8 cellular contexts compared by ENCODE assay signal in genomic region chr10:61899045-61899444, GRCh38. TPM values are rescaled to one million over a fixed set of nuclear protein-coding genes. Genes with fewer than 3 reads are reported as not detected.
DNase-seq lines count a peak whose midpoint lies in the region; ATAC-seq and TF ChIP-seq lines count a peak whose summit lies in the region.

No MANE protein-coding gene starts in this region.

- TF ChIP-seq POLR2A in suprapubic skin (IDR thresholded peaks at IDR 0.05) (no peak), lower leg skin (IDR thresholded peaks at IDR 0.05) (no peak)

- no peak overlapping the region for H3K27ac ChIP-seq in suprapubic skin

- peaks cover 42% of the 10 kb centered on the region for H3K4me1 Mint-ChIP-seq in activated T-cell treated with anti-CD3 and anti-CD28 coated beads, Interleukin-2, amount 50 U/mL, for 24 hours (ENCODE audit: low read depth)

- no peaks in the 10 kb centered on the region for H3K27me3 ChIP-seq in suprapubic skin

- no peak for DNase-seq in activated T-cell treated with anti-CD3 and anti-CD28 coated beads, Interleukin-2, amount 50 U/mL, for 24 hours
- DNase-seq in activated T-cell treated with anti-CD3 and anti-CD28 coated beads, Interleukin-2, amount 50 U/mL, for 48 hours = no peak
- DNase-seq in SK-MEL-5 (ENCODE audit: low read depth, low spot score) = peak; percentile 27
- DNase-seq in fibroblast of pulmonary artery (ENCODE audit: low read depth) = peak; percentile 66
- no peak for DNase-seq in suprapubic skin (ENCODE audit: low spot score in 2 of 2)
- DNase-seq in lower leg skin (ENCODE audit: low spot score in 2 of 2) = no peak

- intact Hi-C loops in lower leg skin (cut with DNase I; ENCODE audit: low total_unique reads) = no loop called here

- TF ChIP-seq EP300 in suprapubic skin (IDR thresholded peaks at IDR 0.05) = no peak

- ATAC-seq in HG02610 (IDR thresholded peaks at IDR 0.05; ENCODE audit: unreplicated experiment) = no peak
- no peak for ATAC-seq in GM18907 (IDR thresholded peaks at IDR 0.05; ENCODE audit: unreplicated experiment)

- no peak for TF ChIP-seq CTCF in fibroblast of pulmonary artery (IDR thresholded peaks at IDR 0.05; ENCODE audit: low read length, missing control alignments)
- no peak for TF ChIP-seq CTCF in suprapubic skin (IDR thresholded peaks at IDR 0.05)
- TF ChIP-seq CTCF in lower leg skin (IDR thresholded peaks at IDR 0.05) = no peak

- peaks cover 39% of the 10 kb centered on the region for H3K4me1 ChIP-seq in suprapubic skin

- no peaks in the 10 kb centered on the region for H3K36me3 ChIP-seq in suprapubic skin

- peaks cover 29% of the 10 kb centered on the region for H3K36me3 Mint-ChIP-seq in activated T-cell treated with anti-CD3 and anti-CD28 coated beads, Interleukin-2, amount 50 U/mL, for 24 hours (ENCODE audit: low read depth)

- no peaks in the 10 kb centered on the region for H3K9me3 ChIP-seq in suprapubic skin

- no peaks in the 10 kb centered on the region for H3K9me3 Mint-ChIP-seq in activated T-cell treated with anti-CD3 and anti-CD28 coated beads, Interleukin-2, amount 50 U/mL, for 24 hours

- in situ Hi-C loops in SK-MEL-5 (cut with HindIII; ENCODE audit: low pct_unique_long_range_greater_than_20kb, low sequenced_read_pairs) = no loop called here

- H3K4me3 ChIP-seq in fibroblast of pulmonary artery (replicated peaks; ENCODE audit: low read depth, low read length) (peak overlapping the region; percentile 68), suprapubic skin (peak overlapping the region; percentile 93), lower leg skin (ENCODE audit: low read depth, poor library complexity, severe bottlenecking) (no peak overlapping the region)

- H3K27me3 Mint-ChIP-seq in activated T-cell treated with anti-CD3 and anti-CD28 coated beads, Interleukin-2, amount 50 U/mL, for 24 hours = no peaks in the 10 kb centered on the region

- H3K4me3 Mint-ChIP-seq in activated T-cell treated with anti-CD3 and anti-CD28 coated beads, Interleukin-2, amount 50 U/mL, for 24 hours = peak overlapping the region; percentile 90

- 58% methylated on average over 5 of the region's 5 CpGs for WGBS in suprapubic skin
- WGBS in lower leg skin, 2 donors = 44 to 54% methylated on average over 5 of the region's 5 CpGs

- H3K27ac Mint-ChIP-seq in activated T-cell treated with anti-CD3 and anti-CD28 coated beads, Interleukin-2, amount 50 U/mL, for 24 hours = peak overlapping the region; percentile 100

RNA-seq across cellular contexts. Expression of gene ARID5B, which starts 2.5 kb away (rescaled TPM):
- total RNA-seq in SK-MEL-5 (2014; rRNA removed; shearing (Covaris generic)) = 17.1 and 17.5 TPM in 2 replicates
- polyA plus RNA-seq in SK-MEL-5 (2015; cell fraction: cytosol; rRNA removed) = 5.1 and 7.4 TPM in 2 replicates
- 6.0 and 7.0 TPM in 2 replicates for polyA plus RNA-seq in SK-MEL-5 (2015; cell fraction: nucleus; rRNA removed)
- total RNA-seq in suprapubic skin (10 to 100 TPM; 45.4 to 75.2 (median 71.9) TPM), lower leg skin (100 to 1,000 TPM in 1 of 4 donors, 10 to 100 TPM in 3; 47.2 to 127 (median 62.8) TPM)

Comparison
In these comparisons a context has a peak if more than half of its experiments do, and no peak if none do; other contexts are left out.
1. DNase-seq: peak in SK-MEL-5 (single experiment) and fibroblast of pulmonary artery (single experiment); none in activated T-cell treated with anti-CD3 and anti-CD28 coated beads, Interleukin-2, amount 50 U/mL, for 24 hours (single experiment), activated T-cell treated with anti-CD3 and anti-CD28 coated beads, Interleukin-2, amount 50 U/mL, for 48 hours (0 of 2), suprapubic skin (0 of 2) and lower leg skin (0 of 2).